ENCODE assay signal across 21 cellular contexts in the genomic region with DNA sequence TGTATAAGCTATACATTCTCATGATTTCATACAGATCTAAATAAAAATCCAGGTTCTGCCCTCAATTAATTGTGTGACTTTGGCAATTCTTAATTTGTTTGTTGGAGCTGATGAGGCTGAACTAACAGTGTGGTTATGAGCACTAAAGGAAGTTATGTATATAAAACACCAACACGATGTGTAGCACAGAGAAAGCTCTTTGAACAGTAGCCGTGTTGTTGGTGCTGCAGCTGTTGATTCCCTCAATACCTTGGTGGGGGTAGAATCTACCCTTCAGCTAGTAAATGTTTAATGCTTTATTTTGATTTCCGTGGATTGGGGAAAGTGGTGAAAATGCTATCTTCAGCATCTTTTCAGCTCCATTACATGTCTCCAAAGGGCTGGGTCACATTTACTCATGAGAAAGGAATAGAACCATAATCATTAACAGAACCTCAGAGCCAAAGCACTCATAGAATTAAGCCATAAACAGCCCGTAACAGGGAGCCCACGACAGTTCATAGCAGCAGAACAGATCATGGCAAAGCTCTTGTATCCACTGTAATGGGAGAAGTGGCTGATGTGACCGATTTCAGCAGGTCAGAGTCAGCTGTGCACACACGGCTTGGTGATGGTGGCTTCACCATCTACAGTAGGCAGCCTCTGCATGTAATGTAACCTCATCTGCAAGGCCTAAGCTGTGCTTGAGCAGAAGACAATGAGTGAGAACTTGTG.
"Had no signal": no experiment of that assay in that cellular context is flagged by ENCODE, and none has a peak within 500 bp of the region (broad histone marks: within the 10 kb centered on the region; RNA-seq: fewer than 3 reads in every experiment).

No MANE protein-coding gene starts in this region.

- H3K9me3 ChIP-seq: neutrophil, right lobe of liver, spleen, tibial nerve had no signal

- H3K36me3 Mint-ChIP-seq: activated CD8-positive, alpha-beta memory T cell treated with anti-CD3 and anti-CD28 coated beads, Interleukin-2, amount 10 ng/mL, durations not matched to agents 7 days and 5 days; activated naive CD8-positive, alpha-beta T cell; immature natural killer cell; mesothelial cell of epicardium; stimulated activated memory B cell treated with anti-CD40 and anti-IgM and Interleukin-4, amounts not matched to agents 10 μg/mL and 1 μg/mL and 100 μg/mL, for 72 hours had no signal

- ATAC-seq: activated CD8-positive, alpha-beta memory T cell treated with anti-CD3 and anti-CD28 coated beads, Interleukin-2, amount 10 ng/mL, durations not matched to agents 7 days and 5 days; esophagus mucosa; right lobe of liver; stimulated activated memory B cell treated with anti-CD40 and anti-IgM and Interleukin-4, amounts not matched to agents 10 μg/mL and 1 μg/mL and 100 μg/mL, for 72 hours had no signal

- H3K9me3 Mint-ChIP-seq: activated T-cell treated with anti-CD3 and anti-CD28 coated beads, Interleukin-2, amount 50 U/mL, for 24 hours; endodermal cell; immature natural killer cell; mesothelial cell of epicardium; stimulated activated memory B cell treated with anti-CD40 and anti-IgM and Interleukin-4, amounts not matched to agents 10 μg/mL and 1 μg/mL and 100 μg/mL, for 72 hours had no signal

- H3K4me1 Mint-ChIP-seq: activated CD8-positive, alpha-beta memory T cell treated with anti-CD3 and anti-CD28 coated beads, Interleukin-2, amount 10 ng/mL, durations not matched to agents 7 days and 5 days; immature natural killer cell; stimulated activated memory B cell treated with anti-CD40 and anti-IgM and Interleukin-4, amounts not matched to agents 10 μg/mL and 1 μg/mL and 100 μg/mL, for 72 hours had no signal

- H3K27ac Mint-ChIP-seq: activated CD8-positive, alpha-beta memory T cell treated with anti-CD3 and anti-CD28 coated beads, Interleukin-2, amount 10 ng/mL, durations not matched to agents 7 days and 5 days; activated naive CD8-positive, alpha-beta T cell; activated T-cell treated with anti-CD3 and anti-CD28 coated beads, Interleukin-2, amount 50 U/mL, for 24 hours; endodermal cell; immature natural killer cell; mesothelial cell of epicardium; progenitor cell of endocrine pancreas; stimulated activated memory B cell treated with anti-CD40 and anti-IgM and Interleukin-4, amounts not matched to agents 10 μg/mL and 1 μg/mL and 100 μg/mL, for 72 hours had no signal

- H3K36me3 ChIP-seq: brain microvascular endothelial cell, neutrophil, right lobe of liver, spleen, tibial nerve had no signal

- H3K4me3 Mint-ChIP-seq: activated CD8-positive, alpha-beta memory T cell treated with anti-CD3 and anti-CD28 coated beads, Interleukin-2, amount 10 ng/mL, durations not matched to agents 7 days and 5 days; activated naive CD8-positive, alpha-beta T cell; activated T-cell treated with anti-CD3 and anti-CD28 coated beads, Interleukin-2, amount 50 U/mL, for 24 hours; endodermal cell; immature natural killer cell; mesothelial cell of epicardium; stimulated activated memory B cell treated with anti-CD40 and anti-IgM and Interleukin-4, amounts not matched to agents 10 μg/mL and 1 μg/mL and 100 μg/mL, for 72 hours had no signal

- DNase-seq: activated CD4-positive, alpha-beta T cell treated with anti-CD3 and anti-CD28 coated beads, Interleukin-2, amount 50 U/mL, for 4 hours; activated CD4-positive, CD25-positive, alpha-beta regulatory T cell treated with anti-CD3 and anti-CD28 coated beads, Interleukin-2, amount 50 U/mL, for 72 hours; activated CD8-positive, alpha-beta memory T cell treated with anti-CD3 and anti-CD28 coated beads, Interleukin-2, amount 10 ng/mL, durations not matched to agents 7 days and 5 days; activated effector memory CD4-positive, alpha-beta T cell treated with Interleukin-2 at 50 U/mL for 16 hours; activated T-cell treated with anti-CD3 and anti-CD28 coated beads, Interleukin-2, amount 50 U/mL, for 24 hours; amygdala; brain microvascular endothelial cell; dermis blood vessel endothelial cell; endodermal cell; glutamatergic neuron; immature natural killer cell; right lobe of liver; spleen; stimulated activated CD4-positive, alpha-beta T cell treated with anti-CD3 and anti-CD28 coated beads, Interleukin-1b, Interleukin-23, amount 100 ng/mL, for 48 hours had no signal

- H3K27me3 ChIP-seq: brain microvascular endothelial cell, neutrophil, right lobe of liver, tibial nerve had no signal

- H3K4me3 ChIP-seq: right lobe of liver, spleen, tibial nerve had no signal

- H3K4me1 ChIP-seq: right lobe of liver, spleen, tibial nerve had no signal

- H3K27ac ChIP-seq: brain microvascular endothelial cell, neutrophil, right lobe of liver, spleen, tibial nerve had no signal
